Comparison of ENCODE assay signal across 16 cellular contexts in the genomic region with DNA sequence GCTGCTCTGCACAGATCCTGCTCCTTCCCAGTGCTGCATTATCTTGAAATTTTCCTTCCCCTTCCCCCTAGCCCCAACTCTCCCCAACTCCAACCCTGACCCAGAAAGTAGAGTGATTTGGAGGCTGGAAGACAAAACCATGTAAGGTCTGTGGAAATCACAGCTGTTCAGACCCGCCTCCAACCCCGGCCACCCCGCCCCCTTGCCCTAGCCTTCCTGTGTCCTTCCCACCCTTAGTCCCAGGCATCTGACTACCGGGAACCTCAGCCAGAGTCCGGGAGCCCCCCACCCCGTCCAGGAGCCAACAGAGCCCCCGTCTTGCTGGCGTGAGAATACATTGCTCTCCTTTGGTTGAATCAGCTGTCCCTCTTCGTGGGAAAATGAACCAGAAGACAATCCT. TPM values are rescaled to one million over a fixed set of nuclear protein-coding genes. Genes with fewer than 3 reads are reported as not detected.
A peak's percentile ranks its signal among the peaks of the same experiment; 100 is the strongest.
DNase-seq lines count a peak whose midpoint lies in the region; ATAC-seq and TF ChIP-seq lines count a peak whose summit lies in the region.
"Had no signal": no experiment of that assay in that cellular context is flagged by ENCODE, and none has a peak within 500 bp of the region (broad histone marks: within the 10 kb centered on the region; RNA-seq: fewer than 3 reads in every experiment).

A gene with protein sequence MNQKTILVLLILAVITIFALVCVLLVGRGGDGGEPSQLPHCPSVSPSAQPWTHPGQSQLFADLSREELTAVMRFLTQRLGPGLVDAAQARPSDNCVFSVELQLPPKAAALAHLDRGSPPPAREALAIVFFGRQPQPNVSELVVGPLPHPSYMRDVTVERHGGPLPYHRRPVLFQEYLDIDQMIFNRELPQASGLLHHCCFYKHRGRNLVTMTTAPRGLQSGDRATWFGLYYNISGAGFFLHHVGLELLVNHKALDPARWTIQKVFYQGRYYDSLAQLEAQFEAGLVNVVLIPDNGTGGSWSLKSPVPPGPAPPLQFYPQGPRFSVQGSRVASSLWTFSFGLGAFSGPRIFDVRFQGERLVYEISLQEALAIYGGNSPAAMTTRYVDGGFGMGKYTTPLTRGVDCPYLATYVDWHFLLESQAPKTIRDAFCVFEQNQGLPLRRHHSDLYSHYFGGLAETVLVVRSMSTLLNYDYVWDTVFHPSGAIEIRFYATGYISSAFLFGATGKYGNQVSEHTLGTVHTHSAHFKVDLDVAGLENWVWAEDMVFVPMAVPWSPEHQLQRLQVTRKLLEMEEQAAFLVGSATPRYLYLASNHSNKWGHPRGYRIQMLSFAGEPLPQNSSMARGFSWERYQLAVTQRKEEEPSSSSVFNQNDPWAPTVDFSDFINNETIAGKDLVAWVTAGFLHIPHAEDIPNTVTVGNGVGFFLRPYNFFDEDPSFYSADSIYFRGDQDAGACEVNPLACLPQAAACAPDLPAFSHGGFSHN (plus strand): TSS at position 236 of the 400 bp plus-strand sequence. CDS start 145 bp downstream, at position 381.

- in situ Hi-C loops in GM13977 (cut with MboI; ENCODE audit: low pct_unique_long_range_greater_than_20kb, low sequenced_read_pairs, unreplicated experiment): no loop called here

- TF ChIP-seq EP300 in tibial nerve (IDR thresholded peaks at IDR 0.05): no peak

- H3K27me3 ChIP-seq in adrenal gland (no peaks in the 10 kb centered on the region), right atrium auricular region (no peaks in the 10 kb centered on the region), tibial nerve (no peaks in the 10 kb centered on the region)

- intact Hi-C loops in adrenal gland (cut with DNase I): no loop called here

- peak; percentile 44 to 78 (median 71) for DNase-seq in adrenal gland
- DNase-seq in right atrium auricular region (ENCODE audit: low spot score): no peak
- no peak for DNase-seq in omental fat pad (ENCODE audit: low spot score)
- no peak for DNase-seq in tibial nerve (ENCODE audit: low spot score in 2 of 2)
- no peak for DNase-seq in GM13977 (ENCODE audit: low spot score)
- DNase-seq: activated CD4-positive, CD25-positive, alpha-beta regulatory T cell; activated naive CD8-positive, alpha-beta T cell treated with anti-CD3 and anti-CD28 coated beads, Interleukin-2, amount 50 U/mL, for 24 hours; AML-193; cortex of kidney; NCI-H1694; NCI-H510A treated with DMSO at 0.1 percent for 48 hours; trophoblast cell had no signal

- peaks cover 14 to 50% of the 10 kb centered on the region in 2 donors for H3K4me1 ChIP-seq in adrenal gland (replicated peaks in 1 of 2)
- peaks cover 0 to 26% of the 10 kb centered on the region in 2 donors for H3K4me1 ChIP-seq in right atrium auricular region
- H3K4me1 ChIP-seq in tibial nerve: peaks cover 0 to 28% (median 7%) of the 10 kb centered on the region in 4 donors

- 21 to 27% (median 23%) methylated on average over 8 to 9 of the region's 9 CpGs for WGBS in adrenal gland, 4 donors
- 39% methylated on average over 9 of the region's 9 CpGs for WGBS in tibial nerve, 2 donors

- H3K36me3 ChIP-seq in adrenal gland (replicated peaks in 1 of 2) (no peaks in the 10 kb centered on the region), right atrium auricular region (no peaks in the 10 kb centered on the region), tibial nerve (peaks cover 0 to 3% (median 0%) of the 10 kb centered on the region in 3 donors)

- ATAC-seq in omental fat pad (ENCODE audit: low FRiP score) (peak; percentile 39), GM18511 (IDR thresholded peaks at IDR 0.05; ENCODE audit: unreplicated experiment) (no peak), HG03469 (IDR thresholded peaks at IDR 0.05; ENCODE audit: unreplicated experiment) (no peak), HG03095 (IDR thresholded peaks at IDR 0.05; ENCODE audit: unreplicated experiment) (no peak)
- ATAC-seq: activated naive CD8-positive, alpha-beta T cell treated with anti-CD3 and anti-CD28 coated beads, Interleukin-2, amount 50 U/mL, for 24 hours had no signal

- H3K9me3 ChIP-seq in adrenal gland (replicated peaks in 1 of 3) (no peaks in the 10 kb centered on the region), right atrium auricular region (no peaks in the 10 kb centered on the region), tibial nerve (no peaks in the 10 kb centered on the region)

- no peak for TF ChIP-seq POLR2A in adrenal gland (IDR thresholded peaks at IDR 0.05)
- TF ChIP-seq POLR2A in tibial nerve (IDR thresholded peaks at IDR 0.05): no peak

- H3K27ac ChIP-seq in adrenal gland (peak within 1 kb of the TSS in 3 of 5 donors; percentile 38 to 75 (median 52)), right atrium auricular region (peak within 1 kb of the TSS; percentile 53 to 70), tibial nerve (peak within 1 kb of the TSS in 2 of 4 donors; percentile 38 to 70)

- no peak for TF ChIP-seq CTCF in adrenal gland (IDR thresholded peaks at IDR 0.05)
- no peak for TF ChIP-seq CTCF in right atrium auricular region (IDR thresholded peaks at IDR 0.05)
- no peak for TF ChIP-seq CTCF in omental fat pad (IDR thresholded peaks at IDR 0.05)
- TF ChIP-seq CTCF in tibial nerve (IDR thresholded peaks at IDR 0.05): no peak
- TF ChIP-seq CTCF in GM13977 (IDR thresholded peaks at IDR 0.05; ENCODE audit: extremely low read depth, insufficient read depth, missing control alignments): no peak

- H3K4me3 ChIP-seq in adrenal gland (peak within 1 kb of the TSS in 2 of 4 donors; percentile 7 to 56), right atrium auricular region (peak within 1 kb of the TSS; percentile 32 to 42), tibial nerve (peak within 1 kb of the TSS in 2 of 4 donors; percentile 11 to 43)
- H3K4me3 ChIP-seq: smooth muscle cell had no signal

RNA-seq across cellular contexts. Expression of the gene that starts here (rescaled TPM):
- total RNA-seq in adrenal gland (100 to 1,000 TPM in 2 of 8 donors, 10 to 100 TPM in 6; 58.8 to 133 (median 84.0) TPM), right atrium auricular region (10 to 100 TPM in 1 of 2 donors, 1 to 10 TPM in 1; 7.8 to 10.3 TPM), omental fat pad (100 to 1,000 TPM; 106 to 221 (median 175) TPM), tibial nerve (10 to 100 TPM; 49.0 to 74.1 (median 53.0) TPM)
- polyA plus RNA-seq in adrenal gland: 10 to 100 TPM; 32.4 to 63.9 (median 59.7) TPM

Comparison
In these comparisons a context has a peak if more than half of its experiments do, and no peak if none do; other contexts are left out.
1. RNA of the gene that starts here (total RNA-seq): 106 to 221 TPM in omental fat pad, 58.8 to 133 TPM in adrenal gland and 49.0 to 74.1 TPM in tibial nerve; 7.8 to 10.3 TPM in right atrium auricular region; every median in the first group is over 4 times any median in the second.
2. DNase-seq: peak in adrenal gland (7 of 7); none in right atrium auricular region (single experiment), omental fat pad (single experiment), tibial nerve (0 of 2) and GM13977 (single experiment).